In genomic region chr16:68235105-68235881, GRCh38 we compare ENCODE assay signal across 9 cellular contexts. TPM values are rescaled to one million over a fixed set of nuclear protein-coding genes. Genes with fewer than 3 reads are reported as not detected.
DNase-seq lines count a peak whose midpoint lies in the region; ATAC-seq, FAIRE-seq and TF ChIP-seq lines count a peak whose summit lies in the region.
"Had no signal": no experiment of that assay in that cellular context is flagged by ENCODE, and none has a peak within 500 bp of the region (broad histone marks: within the 10 kb centered on the region; RNA-seq: fewer than 3 reads in every experiment).

No MANE protein-coding gene starts in this region.

- H3K4me1 Mint-ChIP-seq in Caco-2 (ENCODE audit: low read depth, unreplicated experiment): peaks cover 19% of the 10 kb centered on the region
- peaks cover 14% of the 10 kb centered on the region for H3K4me1 Mint-ChIP-seq in neural progenitor cell
- H3K4me1 Mint-ChIP-seq in endothelial cell (ENCODE audit: unreplicated experiment): peaks cover 20% of the 10 kb centered on the region

- TF ChIP-seq POLR2A in endothelial cell of umbilical vein (IDR thresholded peaks at IDR 0.05; ENCODE audit: low read depth, low read length): no peak

- H3K9me1 ChIP-seq in endothelial cell of umbilical vein (replicated peaks; ENCODE audit: control insufficient read depth, extremely low read depth, insufficient read depth, low read length): no peaks in the 10 kb centered on the region

- TF ChIP-seq CTCF in Caco-2 (IDR thresholded peaks at IDR 0.05; ENCODE audit: insufficient read depth in 1 of 2, low read depth in 1 of 2, low read length in 1 of 2, severe bottlenecking in 1 of 2, unreplicated experiment in 1 of 2) (peak in 1 of 2 experiments; percentile 70), endothelial cell of umbilical vein (IDR thresholded peaks at IDR 0.05; ENCODE audit: extremely low read depth in 1 of 2, insufficient read depth in 1 of 2, low read depth in 1 of 2, low read length in 2 of 2) (no peak), neural progenitor cell (IDR thresholded peaks at IDR 0.05) (peak; percentile 37), endothelial cell (IDR thresholded peaks at IDR 0.05; ENCODE audit: unreplicated experiment) (no peak)

- H3K9me3 Mint-ChIP-seq in Caco-2 (ENCODE audit: unreplicated experiment): no peaks in the 10 kb centered on the region
- H3K9me3 Mint-ChIP-seq in neural progenitor cell: peaks cover 3% of the 10 kb centered on the region
- no peaks in the 10 kb centered on the region for H3K9me3 Mint-ChIP-seq in endothelial cell (ENCODE audit: unreplicated experiment)

- peaks cover 80% of the 10 kb centered on the region for H3K36me3 Mint-ChIP-seq in Caco-2 (ENCODE audit: insufficient read depth, unreplicated experiment)
- peaks cover 4% of the 10 kb centered on the region for H3K36me3 Mint-ChIP-seq in neural progenitor cell
- no peaks in the 10 kb centered on the region for H3K36me3 Mint-ChIP-seq in endothelial cell (ENCODE audit: low read depth, unreplicated experiment)

- CTCF ChIA-PET in Caco-2 (lab: Charles Lee): interaction anchor here (0.5 to 3.4 kb wide), 8 partner anchors 26 to 925 kb away, joined by 3 to 20 read pairs (median 6); partner anchors contain the start of genes NFATC3 and SLC7A6
- CTCF ChIA-PET in endothelial cell of umbilical vein (lab: Charles Lee): interaction anchor here (0.9 to 3.4 kb wide), 2 partner anchors 27 to 142 kb away, joined by 3 to 30 read pairs; partner anchors contain the start of gene SLC7A6

- dilution Hi-C loops in endothelial cell of umbilical vein (cut with MboI; ENCODE audit: extremely low pct_ligation_motif_present, low sequenced_read_pairs): no loop called here

- H3K9ac ChIP-seq in endothelial cell of umbilical vein (replicated peaks; ENCODE audit: extremely low read depth, insufficient read depth, low read length) (no peak overlapping the region), neural progenitor cell (no peak overlapping the region)

- DNase-seq in Caco-2 (peak; percentile 72 to 77), NCI-H345 treated with DMSO at 0.1 percent for 48 hours (lab: John Stamatoyannopoulos, UW; ENCODE audit: unreplicated experiment) (peak; percentile 2), endothelial cell of umbilical vein (ENCODE audit: low read depth, low spot score) (no peak), neural progenitor cell (ENCODE audit: low spot score) (peak; percentile 55), endothelial cell (ENCODE audit: low spot score) (no peak)
- no peak for DNase-seq in stimulated activated CD4-positive, alpha-beta T cell treated with anti-CD3 and anti-CD28 coated beads, Interleukin-2, amount 100 ng/mL, for 48 hours

- H3K27ac ChIP-seq in endothelial cell of umbilical vein (ENCODE audit: insufficient read depth, low read depth, low read length): no peak overlapping the region
- no peak overlapping the region for H3K27ac ChIP-seq in neural progenitor cell
- H3K27ac ChIP-seq: HL-60 had no signal

- H3K27me3 ChIP-seq in Caco-2 (replicated peaks; ENCODE audit: control insufficient read depth, insufficient read depth, low read length): no peaks in the 10 kb centered on the region
- H3K27me3 ChIP-seq in endothelial cell of umbilical vein (ENCODE audit: control insufficient read depth in 2 of 2, insufficient read depth in 2 of 2, low read length in 2 of 2): no peaks in the 10 kb centered on the region
- H3K27me3 ChIP-seq in neural progenitor cell: peaks cover 48% of the 10 kb centered on the region

- H4K20me1 ChIP-seq in endothelial cell of umbilical vein (replicated peaks; ENCODE audit: control insufficient read depth, extremely low read depth, insufficient read depth, low read length) (no peaks in the 10 kb centered on the region), neural progenitor cell (ENCODE audit: low read depth) (peaks cover 13% of the 10 kb centered on the region)

- ATAC-seq in GM18909 (IDR thresholded peaks at IDR 0.05; ENCODE audit: poor library complexity, unreplicated experiment) (no peak), SK-N-SH treated with all-trans-retinoic acid at 6 μM for 48 hours (no peak)

- POLR2A ChIA-PET in Caco-2 (lab: Charles Lee) (interaction anchor here (0.6 to 3.1 kb wide), 11 partner anchors 9 to 269 kb away, joined by 3 to 59 read pairs (median 6); partner anchors contain the start of genes NFATC3, PLA2G15, PRMT7 and SLC7A6), endothelial cell of umbilical vein (lab: Charles Lee) (interaction anchor here (0.6 kb wide), 1 partner anchor 441 kb away, joined by 4 read pairs; no protein-coding TSS in a partner anchor)

- FAIRE-seq in endothelial cell of umbilical vein (lab: Jason Lieb, UNC): no peak

- H3K4me3 ChIP-seq in Caco-2 (ENCODE audit: low read depth, low read length) (peak overlapping the region; percentile 79), endothelial cell of umbilical vein (replicated peaks in 1 of 3; ENCODE audit: insufficient read depth in 1 of 3, low read depth in 1 of 3, low read length in 3 of 3) (peak overlapping the region in 1 of 3 experiments; percentile 25), neural progenitor cell (peak overlapping the region; percentile 47)

- H3K79me2 ChIP-seq in endothelial cell of umbilical vein (ENCODE audit: control insufficient read depth, insufficient read depth, low read length) (no peaks in the 10 kb centered on the region), neural progenitor cell (ENCODE audit: low read depth) (no peaks in the 10 kb centered on the region)

- peaks cover 44% of the 10 kb centered on the region for H3F3A ChIP-seq in neural progenitor cell (ENCODE audit: low read depth)

- intact Hi-C loops in Caco-2 (cut with micrococcal nuclease; ENCODE audit: unreplicated experiment) (loop anchor here (2.0 kb wide), 1 partner anchor 242 kb away; no protein-coding TSS in a partner anchor), endothelial cell of umbilical vein (cut with micrococcal nuclease) (no loop called here)

- H3K36me3 ChIP-seq in Caco-2 (ENCODE audit: control insufficient read depth, insufficient read depth, low read length): peaks cover 7% of the 10 kb centered on the region
- H3K36me3 ChIP-seq in endothelial cell of umbilical vein (ENCODE audit: control insufficient read depth in 2 of 2, extremely low read depth in 1 of 2, insufficient read depth in 2 of 2, low read length in 2 of 2): no peaks in the 10 kb centered on the region
- no peaks in the 10 kb centered on the region for H3K36me3 ChIP-seq in neural progenitor cell

- H3K27me3 Mint-ChIP-seq in Caco-2 (ENCODE audit: insufficient read depth, unreplicated experiment) (no peaks in the 10 kb centered on the region), neural progenitor cell (ENCODE audit: insufficient read depth, low read depth) (peaks cover 34% of the 10 kb centered on the region), endothelial cell (ENCODE audit: unreplicated experiment) (peaks cover 31% of the 10 kb centered on the region)

- BruUV-seq in Caco-2 (replicated peaks; lab: Mats Ljungman, UMichigan): TSS peak; percentile 21
- BruUV-seq in endothelial cell of umbilical vein (replicated peaks; lab: Mats Ljungman, UMichigan): no TSS peak

- H3K4me1 ChIP-seq in Caco-2 (peaks cover 18% of the 10 kb centered on the region), endothelial cell of umbilical vein (ENCODE audit: control insufficient read depth, extremely low read depth, insufficient read depth, low read length) (peaks cover 13% of the 10 kb centered on the region), neural progenitor cell (peaks cover 19% of the 10 kb centered on the region)

- H3K4me3 Mint-ChIP-seq in Caco-2 (ENCODE audit: unreplicated experiment) (peak overlapping the region; percentile 81), neural progenitor cell (peak overlapping the region; percentile 63), endothelial cell (ENCODE audit: unreplicated experiment) (no peak overlapping the region)

- H3K9me3 ChIP-seq in Caco-2 (no peaks in the 10 kb centered on the region; the same call in 1 of the 2 replicates), endothelial cell of umbilical vein (replicated peaks; ENCODE audit: control insufficient read depth, insufficient read depth, low read length) (no peaks in the 10 kb centered on the region), neural progenitor cell (ENCODE audit: low read depth) (no peaks in the 10 kb centered on the region)

- peak overlapping the region; percentile 17 for H3K4me2 ChIP-seq in endothelial cell of umbilical vein (ENCODE audit: insufficient read depth, low read length)
- H3K4me2 ChIP-seq in neural progenitor cell: peak overlapping the region; percentile 81

- peak overlapping the region; percentile 98 for H3K27ac Mint-ChIP-seq in Caco-2 (ENCODE audit: unreplicated experiment)
- H3K27ac Mint-ChIP-seq in neural progenitor cell: no peak overlapping the region
- no peak overlapping the region for H3K27ac Mint-ChIP-seq in endothelial cell (ENCODE audit: unreplicated experiment)

- H2AFZ ChIP-seq in endothelial cell of umbilical vein (ENCODE audit: low read depth, low read length): peak overlapping the region; percentile 46
- H2AFZ ChIP-seq in neural progenitor cell (replicated peaks): no peak overlapping the region

RNA-seq across cellular contexts. Expression of gene ESRP2, which starts 0.6 kb away (rescaled TPM):
- total RNA-seq in Caco-2 (2022): 109 and 110 TPM in 2 replicates
- 0.66 and 0.99 TPM in 2 replicates for total RNA-seq in endothelial cell of umbilical vein
- polyA plus RNA-seq in endothelial cell of umbilical vein: 0.57 and 0.70 TPM in 2 replicates
- polyA plus RNA-seq in endothelial cell of umbilical vein (2011; cell fraction: cytosol; rRNA removed): 0.32 and 0.34 TPM in 2 replicates
- polyA plus RNA-seq in endothelial cell of umbilical vein (2011; cell fraction: nucleus; rRNA removed): 1.5 and 3.2 TPM in 2 replicates
- polyA plus RNA-seq in endothelial cell of umbilical vein (2012): 0.44 and 0.80 TPM in 2 replicates
- 0.87 and 1.9 TPM in 2 replicates for polyA minus RNA-seq in endothelial cell of umbilical vein
- polyA minus RNA-seq in endothelial cell of umbilical vein (2011; cell fraction: cytosol; rRNA and poly(A)+ RNA removed): 27.9 TPM
- 0.29 TPM in 1 of 2 replicates, not detected in the other for polyA minus RNA-seq in endothelial cell of umbilical vein (2011; cell fraction: nucleus; rRNA and poly(A)+ RNA removed)
- total RNA-seq in neural progenitor cell (ENCODE audit: low replicate concordance): 1.5 and 5.4 TPM in 2 replicates
- 0.64 TPM for total RNA-seq in endothelial cell (ENCODE audit: unreplicated experiment)

RNA-seq across cellular contexts. Expression of gene PLA2G15, which starts 9.9 kb away (rescaled TPM):
- total RNA-seq in Caco-2 (2022) (33.2 and 33.4 TPM in 2 replicates), endothelial cell of umbilical vein (24.0 and 24.3 TPM in 2 replicates), neural progenitor cell (ENCODE audit: low replicate concordance) (3.8 and 11.7 TPM in 2 replicates), endothelial cell (ENCODE audit: unreplicated experiment) (14.9 TPM)
- polyA plus RNA-seq in endothelial cell of umbilical vein: 41.8 and 45.4 TPM in 2 replicates
- 21.1 and 23.7 TPM in 2 replicates for polyA plus RNA-seq in endothelial cell of umbilical vein (2011; cell fraction: cytosol; rRNA removed)
- polyA plus RNA-seq in endothelial cell of umbilical vein (2011; cell fraction: nucleus; rRNA removed): 20.0 and 20.8 TPM in 2 replicates
- polyA plus RNA-seq in endothelial cell of umbilical vein (2012): 25.3 and 38.2 TPM in 2 replicates
- 28.4 and 36.6 TPM in 2 replicates for polyA minus RNA-seq in endothelial cell of umbilical vein
- 6.1 TPM for polyA minus RNA-seq in endothelial cell of umbilical vein (2011; cell fraction: cytosol; rRNA and poly(A)+ RNA removed)
- 8.0 and 8.3 TPM in 2 replicates for polyA minus RNA-seq in endothelial cell of umbilical vein (2011; cell fraction: nucleus; rRNA and poly(A)+ RNA removed)

RNA-seq across cellular contexts. Expression of gene SLC7A6, which starts 29.0 kb away (rescaled TPM):
- total RNA-seq in Caco-2 (2022) (236 and 267 TPM in 2 replicates), endothelial cell of umbilical vein (68.0 and 68.7 TPM in 2 replicates), neural progenitor cell (ENCODE audit: low replicate concordance) (5.6 and 13.7 TPM in 2 replicates), endothelial cell (ENCODE audit: unreplicated experiment) (20.8 TPM)
- polyA plus RNA-seq in endothelial cell of umbilical vein: 86.5 and 92.0 TPM in 2 replicates
- polyA plus RNA-seq in endothelial cell of umbilical vein (2011; cell fraction: cytosol; rRNA removed): 29.2 and 31.1 TPM in 2 replicates
- polyA plus RNA-seq in endothelial cell of umbilical vein (2011; cell fraction: nucleus; rRNA removed): 261 and 278 TPM in 2 replicates
- 42.1 and 42.7 TPM in 2 replicates for polyA plus RNA-seq in endothelial cell of umbilical vein (2012)
- 295 and 328 TPM in 2 replicates for polyA minus RNA-seq in endothelial cell of umbilical vein
- 30.9 TPM for polyA minus RNA-seq in endothelial cell of umbilical vein (2011; cell fraction: cytosol; rRNA and poly(A)+ RNA removed)
- 113 and 174 TPM in 2 replicates for polyA minus RNA-seq in endothelial cell of umbilical vein (2011; cell fraction: nucleus; rRNA and poly(A)+ RNA removed)

Comparison
In these comparisons a context has a peak if more than half of its experiments do, and no peak if none do; other contexts are left out.
1. DNase-seq: peak in Caco-2 (2 of 2), NCI-H345 treated with DMSO at 0.1 percent for 48 hours (single experiment) and neural progenitor cell (single experiment); none in endothelial cell of umbilical vein (single experiment), endothelial cell (single experiment) and stimulated activated CD4-positive, alpha-beta T cell treated with anti-CD3 and anti-CD28 coated beads, Interleukin-2, amount 100 ng/mL, for 48 hours (0 of 2).
2. RNA of gene ESRP2, which starts 0.6 kb away (total RNA-seq): 109 to 110 TPM in Caco-2; 1.5 to 5.4 TPM in neural progenitor cell, 0.66 to 0.99 TPM in endothelial cell of umbilical vein and 0.64 TPM in endothelial cell (single experiment); every median in the first group is over 10 times any median in the second.